Comparison of ENCODE assay signal across 14 cellular contexts in genomic region chr19:35327642-35328041, GRCh38. TPM values are rescaled to one million over a fixed set of nuclear protein-coding genes. Genes with fewer than 3 reads are reported as not detected.
DNase-seq lines count a peak whose midpoint lies in the region; ATAC-seq and TF ChIP-seq lines count a peak whose summit lies in the region.
"Had no signal": no experiment of that assay in that cellular context is flagged by ENCODE, and none has a peak within 500 bp of the region (broad histone marks: within the 10 kb centered on the region; RNA-seq: fewer than 3 reads in every experiment).

No MANE protein-coding gene starts in this region.

- H3K9me3 Mint-ChIP-seq in MCF 10A (ENCODE audit: unreplicated experiment) (no peaks in the 10 kb centered on the region), chondrocyte (ENCODE audit: low read depth) (no peaks in the 10 kb centered on the region), type B pancreatic cell (no peaks in the 10 kb centered on the region)
- H3K9me3 Mint-ChIP-seq: activated naive CD4-positive, alpha-beta T cell treated with anti-CD3 and anti-CD28 coated beads, Interleukin-2, amount 10 ng/mL, durations not matched to agents 7 days and 5 days had no signal

- no peaks in the 10 kb centered on the region for H4K20me1 ChIP-seq in MM.1S (ENCODE audit: insufficient read depth, low read length)

- H3K36me3 Mint-ChIP-seq in MCF 10A (ENCODE audit: insufficient read depth, unreplicated experiment) = peaks cover 6% of the 10 kb centered on the region
- H3K36me3 Mint-ChIP-seq in chondrocyte (ENCODE audit: low read depth) = no peaks in the 10 kb centered on the region
- H3K36me3 Mint-ChIP-seq in type B pancreatic cell = no peaks in the 10 kb centered on the region
- H3K36me3 Mint-ChIP-seq: activated naive CD4-positive, alpha-beta T cell treated with anti-CD3 and anti-CD28 coated beads, Interleukin-2, amount 10 ng/mL, durations not matched to agents 7 days and 5 days had no signal

- H3K4me1 ChIP-seq in breast epithelium = no peaks in the 10 kb centered on the region
- H3K4me1 ChIP-seq in MM.1S (ENCODE audit: low read length) = no peaks in the 10 kb centered on the region
- no peaks in the 10 kb centered on the region for H3K4me1 ChIP-seq in mucosa of descending colon (ENCODE audit: low read depth)
- H3K4me1 ChIP-seq: gastroesophageal sphincter had no signal

- POLR2A ChIA-PET in MCF 10A (lab: Yijun Ruan, JAX) = no interaction called here

- no peak for TF ChIP-seq POLR2A in breast epithelium (IDR thresholded peaks at IDR 0.05)

- no peak overlapping the region for H3K27ac ChIP-seq in breast epithelium
- no peak overlapping the region for H3K27ac ChIP-seq in MM.1S (ENCODE audit: low read length)
- H3K27ac ChIP-seq: gastroesophageal sphincter, left lung had no signal

- H3K9ac ChIP-seq in MM.1S (ENCODE audit: low read length) = no peak overlapping the region

- H3K4me3 ChIP-seq in breast epithelium (no peak overlapping the region), MM.1S (ENCODE audit: low read length) (no peak overlapping the region), mucosa of descending colon (no peak overlapping the region)
- H3K4me3 ChIP-seq: gastroesophageal sphincter, left lung had no signal

- H3K36me3 ChIP-seq in breast epithelium = no peaks in the 10 kb centered on the region
- no peaks in the 10 kb centered on the region for H3K36me3 ChIP-seq in MM.1S (replicated peaks; ENCODE audit: insufficient read depth, low read length)
- no peaks in the 10 kb centered on the region for H3K36me3 ChIP-seq in mucosa of descending colon (ENCODE audit: low read depth)
- H3K36me3 ChIP-seq: gastroesophageal sphincter, left lung had no signal

- H3F3A ChIP-seq in MM.1S (ENCODE audit: insufficient read depth, low read length) = no peaks in the 10 kb centered on the region

- ATAC-seq in GM21717 (IDR thresholded peaks at IDR 0.05; ENCODE audit: unreplicated experiment) (no peak), mucosa of descending colon (no peak)
- ATAC-seq: gastroesophageal sphincter, left lung had no signal

- no peaks in the 10 kb centered on the region for H3K79me2 ChIP-seq in MM.1S (ENCODE audit: low read length)

- DNase-seq in MCF 10A (ENCODE audit: unreplicated experiment) (peak; percentile 16), breast epithelium (ENCODE audit: low spot score in 2 of 2) (no peak), MM.1S (no peak), chondrocyte (ENCODE audit: low spot score) (no peak), type B pancreatic cell (ENCODE audit: extremely low spot score, unreplicated experiment) (no peak), mucosa of descending colon (no peak)
- no peak for DNase-seq in stimulated activated naive CD4-positive, alpha-beta T cell treated with Interleukin-2 at 50 U/mL for 16 hours (lab: John Stamatoyannopoulos, UW)
- DNase-seq: activated naive CD4-positive, alpha-beta T cell treated with anti-CD3 and anti-CD28 coated beads, Interleukin-2, amount 10 ng/mL, durations not matched to agents 7 days and 5 days; AML-193; occipital lobe; stimulated activated CD4-positive, alpha-beta T cell treated with anti-CD3 and anti-CD28 coated beads, Interleukin-1b, Interleukin-23, amount 100 ng/mL, for 48 hours had no signal

- no TSS peak for BruUV-seq in MCF 10A (replicated peaks; lab: Mats Ljungman, UMichigan)

- no peak overlapping the region for H3K27ac Mint-ChIP-seq in MCF 10A (ENCODE audit: low read depth, unreplicated experiment)
- H3K27ac Mint-ChIP-seq in chondrocyte (ENCODE audit: unreplicated experiment) = no peak overlapping the region
- H3K27ac Mint-ChIP-seq in type B pancreatic cell = no peak overlapping the region
- H3K27ac Mint-ChIP-seq: activated naive CD4-positive, alpha-beta T cell treated with anti-CD3 and anti-CD28 coated beads, Interleukin-2, amount 10 ng/mL, durations not matched to agents 7 days and 5 days had no signal

- no peak overlapping the region for H3K4me2 ChIP-seq in MM.1S (ENCODE audit: low read depth, low read length)

- TF ChIP-seq CTCF in MCF 10A (IDR thresholded peaks at IDR 0.05; ENCODE audit: unreplicated experiment) (no peak), breast epithelium (IDR thresholded peaks at IDR 0.05) (no peak), MM.1S (IDR thresholded peaks at IDR 0.05; ENCODE audit: low read length) (peak; percentile 21), chondrocyte (IDR thresholded peaks at IDR 0.05) (peak; percentile 23), type B pancreatic cell (conservative IDR thresholded peaks at IDR 0.05) (peak; percentile 36), mucosa of descending colon (IDR thresholded peaks at IDR 0.05) (no peak)

- intact Hi-C loops in MCF 10A (cut with micrococcal nuclease) (no loop called here), breast epithelium (cut with DNase I; ENCODE audit: low total_unique reads) (no loop called here), mucosa of descending colon (cut with DNase I, micrococcal nuclease) (no loop called here)

- H2AFZ ChIP-seq in MM.1S (ENCODE audit: low read length) = no peak overlapping the region

- H3K4me3 Mint-ChIP-seq in MCF 10A (ENCODE audit: unreplicated experiment) (no peak overlapping the region), chondrocyte (ENCODE audit: unreplicated experiment) (no peak overlapping the region), type B pancreatic cell (no peak overlapping the region)
- H3K4me3 Mint-ChIP-seq: activated naive CD4-positive, alpha-beta T cell treated with anti-CD3 and anti-CD28 coated beads, Interleukin-2, amount 10 ng/mL, durations not matched to agents 7 days and 5 days had no signal

- H3K9me3 ChIP-seq in breast epithelium (no peaks in the 10 kb centered on the region), MM.1S (replicated peaks; ENCODE audit: insufficient read depth, low read length) (no peaks in the 10 kb centered on the region), mucosa of descending colon (no peaks in the 10 kb centered on the region)
- H3K9me3 ChIP-seq: gastroesophageal sphincter, left lung had no signal

- CTCF ChIA-PET in MCF 10A (lab: Yijun Ruan, JAX) = interaction anchor here (0.6 to 0.7 kb wide), 2 partner anchors 84 to 261 kb away, joined by 3 to 7 read pairs; no protein-coding TSS in a partner anchor

- H3K27me3 Mint-ChIP-seq in MCF 10A (ENCODE audit: insufficient read depth, unreplicated experiment) (peaks cover 27% of the 10 kb centered on the region), chondrocyte (ENCODE audit: low read depth) (peaks cover 33% of the 10 kb centered on the region), type B pancreatic cell (no peaks in the 10 kb centered on the region)

- H3K27me3 ChIP-seq in breast epithelium = no peaks in the 10 kb centered on the region
- H3K27me3 ChIP-seq in MM.1S (replicated peaks; ENCODE audit: insufficient read depth, low read length) = peaks cover 80% of the 10 kb centered on the region

- H3K9me2 ChIP-seq in MM.1S (replicated peaks; ENCODE audit: insufficient read depth, low read length) = no peaks in the 10 kb centered on the region

- H3K4me1 Mint-ChIP-seq in MCF 10A (ENCODE audit: insufficient read depth, unreplicated experiment) (peaks cover 11% of the 10 kb centered on the region), chondrocyte (ENCODE audit: low read depth) (no peaks in the 10 kb centered on the region), type B pancreatic cell (ENCODE audit: unreplicated experiment) (no peaks in the 10 kb centered on the region)

RNA-seq across cellular contexts. Expression of gene CD22, which starts 1.3 kb away (rescaled TPM):
- total RNA-seq in MCF 10A (2022) (0.56 and 1.7 TPM in 2 replicates), breast epithelium (1 to 10 TPM in 2 of 3 donors, under 1 TPM in 1; 0.33 to 7.8 (median 4.8) TPM), chondrocyte (not detected in 3 replicates), type B pancreatic cell (ENCODE audit: low replicate concordance) (0.92 and 2.1 TPM in 2 replicates), mucosa of descending colon (1 to 10 TPM; 2.2 to 5.7 (median 4.1) TPM)
- total RNA-seq: occipital lobe had no signal

RNA-seq across cellular contexts. Expression of gene FFAR1, which starts 20.1 kb away (rescaled TPM):
- total RNA-seq in MCF 10A (2022) (not detected in 2 replicates), breast epithelium (not detected), chondrocyte (not detected in 3 replicates), type B pancreatic cell (ENCODE audit: low replicate concordance) (2.1 and 2.7 TPM in 2 replicates), mucosa of descending colon (not detected)
- total RNA-seq: gastroesophageal sphincter, left lung, occipital lobe had no signal

RNA-seq across cellular contexts. Expression of gene FFAR3, which starts 30.6 kb away (rescaled TPM):
- total RNA-seq in MCF 10A (2022) (not detected in 2 replicates), breast epithelium (under 1 TPM in 2 of 3 donors, not detected in 1; 0.16 to 0.33 TPM), chondrocyte (not detected in 3 replicates), type B pancreatic cell (ENCODE audit: low replicate concordance) (0.34 and 0.45 TPM in 2 replicates), mucosa of descending colon (1 to 10 TPM in 1 of 3 donors, not detected in 2; 1.5 TPM)
- total RNA-seq: occipital lobe had no signal

RNA-seq across cellular contexts. Expression of gene MAG, which starts 35.7 kb away (rescaled TPM):
- not detected in 2 replicates for total RNA-seq in MCF 10A (2022)
- 1 to 10 TPM in 1 of 3 donors, not detected in 2; 4.2 TPM for total RNA-seq in breast epithelium
- not detected in 3 replicates for total RNA-seq in chondrocyte
- 2.1 TPM in 1 of 2 replicates, not detected in the other for total RNA-seq in type B pancreatic cell (ENCODE audit: low replicate concordance)
- total RNA-seq in mucosa of descending colon = under 1 TPM in 1 of 3 donors, not detected in 2; 0.80 TPM
- total RNA-seq: left lung had no signal

RNA-seq across cellular contexts. Expression of gene GPR42, which starts 43.2 kb away (rescaled TPM):
- total RNA-seq in MCF 10A (2022) = not detected in 2 replicates
- under 1 TPM in 1 of 3 donors, not detected in 2; 0.66 TPM for total RNA-seq in breast epithelium
- total RNA-seq in chondrocyte = not detected in 3 replicates
- not detected in 2 replicates for total RNA-seq in type B pancreatic cell (ENCODE audit: low replicate concordance)
- total RNA-seq in mucosa of descending colon = under 1 TPM in 1 of 3 donors, not detected in 2; 0.32 TPM
- total RNA-seq: gastroesophageal sphincter, left lung, occipital lobe had no signal

Comparison
In these comparisons a context has a peak if more than half of its experiments do, and no peak if none do; other contexts are left out.
1. CTCF ChIP-seq: peak in MM.1S (single experiment), chondrocyte (single experiment) and type B pancreatic cell (single experiment); none in MCF 10A (single experiment), breast epithelium (0 of 3) and mucosa of descending colon (single experiment).